26 cellular contexts compared by ENCODE assay signal in genomic region chr1:41534181-41535076, GRCh38. TPM values are rescaled to one million over a fixed set of nuclear protein-coding genes. Genes with fewer than 3 reads are reported as not detected.
A peak's percentile ranks its signal among the peaks of the same experiment; 100 is the strongest.
DNase-seq lines count a peak whose midpoint lies in the region; ATAC-seq and TF ChIP-seq lines count a peak whose summit lies in the region.
"Had no signal": no experiment of that assay in that cellular context is flagged by ENCODE, and none has a peak within 500 bp of the region (broad histone marks: within the 10 kb centered on the region; RNA-seq: fewer than 3 reads in every experiment).

No MANE protein-coding gene starts in this region.

- H3K9me3 Mint-ChIP-seq in activated T-helper 2 cell treated with anti-CD3 and anti-CD28 coated beads, Interferon-gamma antibody, Interleukin-2, Interleukin-4, amounts not matched to agents 10 μg/mL and 5 μg/mL and 100 μg/mL, durations not matched to agents 14 hours and 24 hours and 36 hours, result peaks cover 16% of the 10 kb centered on the region
- H3K9me3 Mint-ChIP-seq in neural crest cell, result peaks cover 4% of the 10 kb centered on the region
- H3K9me3 Mint-ChIP-seq: activated naive CD4-positive, alpha-beta T cell treated with anti-CD3 and anti-CD28 coated beads for 36 hours; central memory CD8-positive, alpha-beta T cell had no signal

- no peak for ATAC-seq in left cardiac atrium
- ATAC-seq in Right ventricle myocardium inferior, result no peak
- no peak for ATAC-seq in upper lobe of right lung
- ATAC-seq in HG03460 (IDR thresholded peaks at IDR 0.05; ENCODE audit: unreplicated experiment), result no peak

- H3K4me3 Mint-ChIP-seq in activated T-helper 2 cell treated with anti-CD3 and anti-CD28 coated beads, Interferon-gamma antibody, Interleukin-2, Interleukin-4, amounts not matched to agents 10 μg/mL and 5 μg/mL and 100 μg/mL, durations not matched to agents 14 hours and 24 hours and 36 hours (ENCODE audit: low read depth), result no peak overlapping the region
- no peak overlapping the region for H3K4me3 Mint-ChIP-seq in neural crest cell
- H3K4me3 Mint-ChIP-seq: activated naive CD4-positive, alpha-beta T cell treated with anti-CD3 and anti-CD28 coated beads for 36 hours; CD4-positive, CD25-positive, alpha-beta regulatory T cell; central memory CD8-positive, alpha-beta T cell had no signal

- intact Hi-C loops in left cardiac atrium (cut with DNase I) (no loop called here), Right ventricle myocardium inferior (cut with DNase I) (no loop called here), upper lobe of right lung (cut with DNase I) (no loop called here)
- intact Hi-C loops in activated T-helper 2 cell treated with anti-CD3 and anti-CD28 coated beads, Interferon-gamma antibody, Interleukin-2, Interleukin-4, amounts not matched to agents 10 μg/mL and 5 μg/mL and 100 μg/mL, durations not matched to agents 14 hours and 24 hours and 36 hours (cut with micrococcal nuclease), result no loop called here

- H3K36me3 ChIP-seq in upper lobe of right lung, result no peaks in the 10 kb centered on the region
- H3K36me3 ChIP-seq: transverse colon had no signal

- H3K4me3 ChIP-seq in upper lobe of right lung, result no peak overlapping the region
- H3K4me3 ChIP-seq: dorsolateral prefrontal cortex, SK-N-MC, transverse colon had no signal

- peak overlapping the region; percentile 2 for H3K27ac Mint-ChIP-seq in activated T-helper 2 cell treated with anti-CD3 and anti-CD28 coated beads, Interferon-gamma antibody, Interleukin-2, Interleukin-4, amounts not matched to agents 10 μg/mL and 5 μg/mL and 100 μg/mL, durations not matched to agents 14 hours and 24 hours and 36 hours
- peak overlapping the region; percentile 66 for H3K27ac Mint-ChIP-seq in neural crest cell (ENCODE audit: unreplicated experiment)
- H3K27ac Mint-ChIP-seq: activated naive CD4-positive, alpha-beta T cell treated with anti-CD3 and anti-CD28 coated beads for 36 hours had no signal

- no peaks in the 10 kb centered on the region for H3K4me1 Mint-ChIP-seq in activated T-helper 2 cell treated with anti-CD3 and anti-CD28 coated beads, Interferon-gamma antibody, Interleukin-2, Interleukin-4, amounts not matched to agents 10 μg/mL and 5 μg/mL and 100 μg/mL, durations not matched to agents 14 hours and 24 hours and 36 hours (ENCODE audit: low read depth)
- no peaks in the 10 kb centered on the region for H3K4me1 Mint-ChIP-seq in neural crest cell

- TF ChIP-seq CTCF in neural crest cell (conservative IDR thresholded peaks at IDR 0.05) (no peak), upper lobe of right lung (IDR thresholded peaks at IDR 0.05) (no peak)

- H3K27me3 Mint-ChIP-seq in activated T-helper 2 cell treated with anti-CD3 and anti-CD28 coated beads, Interferon-gamma antibody, Interleukin-2, Interleukin-4, amounts not matched to agents 10 μg/mL and 5 μg/mL and 100 μg/mL, durations not matched to agents 14 hours and 24 hours and 36 hours (ENCODE audit: low read depth), result no peaks in the 10 kb centered on the region
- peaks cover 3% of the 10 kb centered on the region for H3K27me3 Mint-ChIP-seq in neural crest cell (ENCODE audit: low read depth)
- H3K27me3 Mint-ChIP-seq: CD4-positive, CD25-positive, alpha-beta regulatory T cell; central memory CD8-positive, alpha-beta T cell had no signal

- peak; percentile 7 for DNase-seq in left cardiac atrium
- DNase-seq in Right ventricle myocardium inferior (ENCODE audit: missing footprints), result no peak
- no peak for DNase-seq in activated T-helper 2 cell treated with anti-CD3 and anti-CD28 coated beads, Interferon-gamma antibody, Interleukin-2, Interleukin-4, amounts not matched to agents 10 μg/mL and 5 μg/mL and 100 μg/mL, durations not matched to agents 14 hours and 24 hours and 36 hours (ENCODE audit: low spot score)
- no peak for DNase-seq in neural crest cell (ENCODE audit: low read depth, low spot score)
- peak; percentile 25 for DNase-seq in upper lobe of right lung
- DNase-seq in NCI-H2107 treated with DMSO at 0.1 percent for 48 hours (lab: John Stamatoyannopoulos, UW; ENCODE audit: unreplicated experiment), result no peak
- DNase-seq: activated CD4-positive, alpha-beta T cell treated with anti-CD3 and anti-CD28 coated beads, Interleukin-2, amount 50 U/mL, for 1 hour; activated naive CD4-positive, alpha-beta T cell treated with anti-CD3 and anti-CD28 coated beads for 36 hours; CD4-positive, CD25-positive, alpha-beta regulatory T cell; mesendoderm; MV-4-11; NCI-H1694 treated with DMSO at 0.1 percent for 48 hours; NCI-H69; retina; stimulated activated CD4-positive, alpha-beta T cell treated with anti-CD3 and anti-CD28 coated beads, Interleukin-12 subunit alpha, Interleukin-12 subunit beta, amount 100 ng/mL, for 4 hours; stimulated activated CD4-positive, alpha-beta T cell treated with anti-CD3 and anti-CD28 coated beads, Interleukin-4, amount 100 ng/mL, for 24 hours; stimulated activated naive CD4-positive, alpha-beta T cell treated with Interleukin-2 at 50 U/mL for 16 hours; transverse colon had no signal

- no peaks in the 10 kb centered on the region for H3K27me3 ChIP-seq in upper lobe of right lung
- H3K27me3 ChIP-seq: dorsolateral prefrontal cortex, transverse colon had no signal

- peaks cover 13% of the 10 kb centered on the region for H3K4me1 ChIP-seq in upper lobe of right lung

- H3K27ac ChIP-seq in upper lobe of right lung, result no peak overlapping the region
- H3K27ac ChIP-seq: dorsolateral prefrontal cortex, SK-N-MC, transverse colon had no signal

- H3K9me3 ChIP-seq in upper lobe of right lung, result no peaks in the 10 kb centered on the region
- H3K9me3 ChIP-seq: transverse colon had no signal

- peaks cover 81% of the 10 kb centered on the region for H3K36me3 Mint-ChIP-seq in activated T-helper 2 cell treated with anti-CD3 and anti-CD28 coated beads, Interferon-gamma antibody, Interleukin-2, Interleukin-4, amounts not matched to agents 10 μg/mL and 5 μg/mL and 100 μg/mL, durations not matched to agents 14 hours and 24 hours and 36 hours (ENCODE audit: low read depth)
- H3K36me3 Mint-ChIP-seq in neural crest cell (ENCODE audit: low read depth), result no peaks in the 10 kb centered on the region

RNA-seq across cellular contexts. Expression of gene EDN2, which starts 49.9 kb away (rescaled TPM):
- total RNA-seq in left cardiac atrium (1 to 10 TPM in 1 of 2 donors, under 1 TPM in 1; 0.18 to 1.2 TPM), Right ventricle myocardium inferior (not detected), neural crest cell (not detected in 2 replicates), upper lobe of right lung (not detected)
- total RNA-seq in activated T-helper 2 cell treated with anti-CD3 and anti-CD28 coated beads, Interferon-gamma antibody, Interleukin-2, Interleukin-4, amounts not matched to agents 10 μg/mL and 5 μg/mL and 100 μg/mL, durations not matched to agents 14 hours and 24 hours and 36 hours, result not detected in 2 replicates
- total RNA-seq: activated naive CD4-positive, alpha-beta T cell treated with anti-CD3 and anti-CD28 coated beads for 36 hours; fibroblast of lung; HT1080; omental fat pad; T-helper 2 cell treated with Interferon-gamma antibody and Interleukin-4, amounts not matched to agents 100 ng/mL and 5 ng/mL, for 36 hours had no signal

Comparison
In these comparisons a context has a peak if more than half of its experiments do, and no peak if none do; other contexts are left out.
1. DNase-seq: peak in left cardiac atrium (single experiment) and upper lobe of right lung (single experiment); none in Right ventricle myocardium inferior (single experiment), activated T-helper 2 cell treated with anti-CD3 and anti-CD28 coated beads, Interferon-gamma antibody, Interleukin-2, Interleukin-4, amounts not matched to agents 10 μg/mL and 5 μg/mL and 100 μg/mL, durations not matched to agents 14 hours and 24 hours and 36 hours (single experiment), neural crest cell (single experiment) and NCI-H2107 treated with DMSO at 0.1 percent for 48 hours (single experiment).